ENCODE assay signal across 12 cellular contexts in the genomic region with DNA sequence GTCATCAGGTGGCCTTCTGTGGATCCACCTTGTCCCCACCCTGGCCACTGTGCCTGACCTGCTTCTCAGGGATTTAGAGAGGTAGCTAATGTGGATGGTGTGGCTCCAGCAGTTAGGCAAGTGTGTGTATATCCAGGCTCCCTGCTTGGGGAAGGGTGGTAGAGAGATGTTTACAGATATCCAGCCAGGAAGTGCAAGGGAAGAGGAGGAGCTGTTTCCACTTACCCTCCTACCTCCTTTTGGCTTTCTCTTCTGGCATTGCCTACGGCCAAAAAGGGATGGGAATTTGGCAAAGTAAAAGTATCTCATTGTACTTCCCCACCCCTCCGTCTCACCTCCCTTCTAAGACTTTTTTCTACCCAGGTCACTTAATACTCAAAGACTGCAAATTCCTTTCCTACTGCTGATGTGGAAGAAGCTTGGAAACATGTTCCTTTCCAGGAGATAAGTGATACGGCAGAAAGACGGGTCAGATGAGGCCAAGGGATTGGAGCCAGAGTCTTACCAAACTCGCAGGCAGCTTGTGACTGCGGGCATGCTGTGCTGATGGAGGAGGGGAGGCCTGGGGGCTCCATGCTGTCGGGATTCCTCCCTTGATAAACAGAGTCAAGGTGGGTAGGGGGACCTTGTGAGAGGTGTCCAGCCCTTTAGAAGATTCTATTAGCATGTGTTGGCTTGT.
DNase-seq lines count a peak whose midpoint lies in the region; ATAC-seq and TF ChIP-seq lines count a peak whose summit lies in the region.
"Had no signal": no experiment of that assay in that cellular context is flagged by ENCODE, and none has a peak within 500 bp of the region (broad histone marks: within the 10 kb centered on the region; RNA-seq: fewer than 3 reads in every experiment).

No MANE protein-coding gene starts in this region.

- H3K9ac ChIP-seq in parathyroid adenoma = no peak overlapping the region
- H3K9ac ChIP-seq: BLaER1, SK-N-SH had no signal

- H3K36me3 Mint-ChIP-seq in activated CD4-positive, alpha-beta memory T cell treated with anti-CD3 and anti-CD28 coated beads, Interleukin-2, amount 10 ng/mL, durations not matched to agents 7 days and 5 days (ENCODE audit: low read depth) = no peaks in the 10 kb centered on the region
- H3K36me3 Mint-ChIP-seq in CD8-positive, alpha-beta T cell = no peaks in the 10 kb centered on the region

- intact Hi-C loops in CD8-positive, alpha-beta T cell (cut with DNase I, micrococcal nuclease) = no loop called here

- ATAC-seq in gastroesophageal sphincter (peak; percentile 53), GM19452 (IDR thresholded peaks at IDR 0.05; ENCODE audit: unreplicated experiment) (no peak), HG02623 (IDR thresholded peaks at IDR 0.05; ENCODE audit: unreplicated experiment) (no peak)
- ATAC-seq in CD8-positive, alpha-beta T cell = no peak

- peak overlapping the region; percentile 43 for H2AFZ ChIP-seq in parathyroid adenoma

- H3K4me1 ChIP-seq in gastroesophageal sphincter (peaks cover 6 to 15% (median 11%) of the 10 kb centered on the region in 3 donors), parathyroid adenoma (peaks cover 13% of the 10 kb centered on the region)
- peaks cover 3% of the 10 kb centered on the region for H3K4me1 ChIP-seq in CD8-positive, alpha-beta T cell (ENCODE audit: insufficient read depth, low read length)

- H3K4me3 ChIP-seq in AG09309 (ENCODE audit: control insufficient read depth, low read depth, low read length) = peak overlapping the region; percentile 12; the same call in 1 of the 2 replicates
- no peak overlapping the region for H3K4me3 ChIP-seq in WERI-Rb-1 (ENCODE audit: low read depth, low read length)
- H3K4me3 ChIP-seq in gastroesophageal sphincter = peak overlapping the region in 1 of 2 donors; percentile 19
- peak overlapping the region; percentile 46 for H3K4me3 ChIP-seq in parathyroid adenoma (ENCODE audit: low read depth, low read length)
- no peak overlapping the region for H3K4me3 ChIP-seq in CD8-positive, alpha-beta T cell (ENCODE audit: low read depth, low read length)
- H3K4me3 ChIP-seq: BLaER1 had no signal

- no peak overlapping the region for H3K4me3 Mint-ChIP-seq in activated CD4-positive, alpha-beta memory T cell treated with anti-CD3 and anti-CD28 coated beads, Interleukin-2, amount 10 ng/mL, durations not matched to agents 7 days and 5 days
- H3K4me3 Mint-ChIP-seq in CD8-positive, alpha-beta T cell = no peak overlapping the region

- H3K9me3 ChIP-seq in WERI-Rb-1 (ENCODE audit: severe bottlenecking) (peaks cover 7% of the 10 kb centered on the region), gastroesophageal sphincter (peaks cover 0 to 17% (median 0%) of the 10 kb centered on the region in 3 donors), parathyroid adenoma (ENCODE audit: control insufficient read depth, low read length) (no peaks in the 10 kb centered on the region)
- no peaks in the 10 kb centered on the region for H3K9me3 ChIP-seq in CD8-positive, alpha-beta T cell (ENCODE audit: low read length)

- CTCF ChIA-PET in activated CD4-positive, alpha-beta memory T cell treated with anti-CD3 and anti-CD28 coated beads, Interleukin-2, amount 10 ng/mL, durations not matched to agents 7 days and 5 days (lab: Charles Lee) = interaction anchor here (0.6 kb wide), 1 partner anchor 991 kb away, joined by 4 read pairs; no protein-coding TSS in a partner anchor
- CTCF ChIA-PET in CD8-positive, alpha-beta T cell (lab: Charles Lee) = no interaction called here

- no peak for TF ChIP-seq POLR2A in gastroesophageal sphincter (IDR thresholded peaks at IDR 0.05)

- no peaks in the 10 kb centered on the region for H3K4me1 Mint-ChIP-seq in activated CD4-positive, alpha-beta memory T cell treated with anti-CD3 and anti-CD28 coated beads, Interleukin-2, amount 10 ng/mL, durations not matched to agents 7 days and 5 days
- peaks cover 12% of the 10 kb centered on the region for H3K4me1 Mint-ChIP-seq in CD8-positive, alpha-beta T cell (ENCODE audit: low read depth)

- no peak for TF ChIP-seq CTCF in AG09309 (IDR thresholded peaks at IDR 0.05; ENCODE audit: control insufficient read depth, insufficient read depth, low read depth, low read length, missing control alignments)
- TF ChIP-seq CTCF in WERI-Rb-1 (IDR thresholded peaks at IDR 0.05; ENCODE audit: low read depth, low read length) = no peak
- TF ChIP-seq CTCF in gastroesophageal sphincter (IDR thresholded peaks at IDR 0.05) = no peak
- TF ChIP-seq CTCF in parathyroid adenoma (IDR thresholded peaks at IDR 0.05) = no peak
- no peak for TF ChIP-seq CTCF in CD8-positive, alpha-beta T cell (IDR thresholded peaks at IDR 0.05)

- no peak for TF ChIP-seq EP300 in gastroesophageal sphincter (IDR thresholded peaks at IDR 0.05)

- 38 to 45% methylated on average over 6 to 7 of the region's 7 CpGs for WGBS in gastroesophageal sphincter (ENCODE audit: low coverage in 1 of 2), 2 donors

- no peaks in the 10 kb centered on the region for H3K27me3 Mint-ChIP-seq in activated CD4-positive, alpha-beta memory T cell treated with anti-CD3 and anti-CD28 coated beads, Interleukin-2, amount 10 ng/mL, durations not matched to agents 7 days and 5 days
- H3K27me3 Mint-ChIP-seq in CD8-positive, alpha-beta T cell (ENCODE audit: low read depth) = no peaks in the 10 kb centered on the region

- POLR2A ChIA-PET in activated CD4-positive, alpha-beta memory T cell treated with anti-CD3 and anti-CD28 coated beads, Interleukin-2, amount 10 ng/mL, durations not matched to agents 7 days and 5 days (lab: Charles Lee) = no interaction called here
- POLR2A ChIA-PET in CD8-positive, alpha-beta T cell (lab: Charles Lee) = no interaction called here

- H3K9me3 Mint-ChIP-seq in activated CD4-positive, alpha-beta memory T cell treated with anti-CD3 and anti-CD28 coated beads, Interleukin-2, amount 10 ng/mL, durations not matched to agents 7 days and 5 days = no peaks in the 10 kb centered on the region
- peaks cover 5% of the 10 kb centered on the region for H3K9me3 Mint-ChIP-seq in CD8-positive, alpha-beta T cell

- H3K27ac Mint-ChIP-seq in activated CD4-positive, alpha-beta memory T cell treated with anti-CD3 and anti-CD28 coated beads, Interleukin-2, amount 10 ng/mL, durations not matched to agents 7 days and 5 days = no peak overlapping the region
- H3K27ac Mint-ChIP-seq in CD8-positive, alpha-beta T cell = no peak overlapping the region

- H3K79me2 ChIP-seq in parathyroid adenoma = no peaks in the 10 kb centered on the region

- H3K27ac ChIP-seq in WERI-Rb-1 (no peak overlapping the region), gastroesophageal sphincter (peak overlapping the region; percentile 14 to 64 (median 42)), parathyroid adenoma (peak overlapping the region; percentile 66)
- H3K27ac ChIP-seq in CD8-positive, alpha-beta T cell (ENCODE audit: low read depth, low read length) = no peak overlapping the region
- H3K27ac ChIP-seq: BLaER1 had no signal

- DNase-seq in AG09309 (ENCODE audit: low read depth) (no peak), WERI-Rb-1 (peak; percentile 80)
- no peak for DNase-seq in activated CD4-positive, alpha-beta memory T cell treated with anti-CD3 and anti-CD28 coated beads, Interleukin-2, amount 10 ng/mL, durations not matched to agents 7 days and 5 days
- DNase-seq in CD8-positive, alpha-beta T cell = no peak
- DNase-seq: activated CD4-positive, alpha-beta T cell treated with anti-CD3 and anti-CD28 coated beads, Interleukin-2, amount 50 U/mL, for 1 hour; SK-N-SH; spleen had no signal

- H3K27me3 ChIP-seq in WERI-Rb-1 (ENCODE audit: insufficient read depth, low read depth, severe bottlenecking) (no peaks in the 10 kb centered on the region), gastroesophageal sphincter (no peaks in the 10 kb centered on the region), parathyroid adenoma (ENCODE audit: control insufficient read depth, insufficient read depth, low read length) (no peaks in the 10 kb centered on the region)
- H3K27me3 ChIP-seq in CD8-positive, alpha-beta T cell (ENCODE audit: insufficient read depth, low read length) = no peaks in the 10 kb centered on the region
- H3K27me3 ChIP-seq: BLaER1, spleen had no signal

- no peaks in the 10 kb centered on the region for H3K36me3 ChIP-seq in WERI-Rb-1
- no peaks in the 10 kb centered on the region for H3K36me3 ChIP-seq in gastroesophageal sphincter
- H3K36me3 ChIP-seq in parathyroid adenoma (ENCODE audit: control insufficient read depth, insufficient read depth, low read length) = no peaks in the 10 kb centered on the region
- no peaks in the 10 kb centered on the region for H3K36me3 ChIP-seq in CD8-positive, alpha-beta T cell (ENCODE audit: insufficient read depth, low read length)
- H3K36me3 ChIP-seq: spleen had no signal

- peak overlapping the region; percentile 52 for H3K4me2 ChIP-seq in parathyroid adenoma (ENCODE audit: low read length)
- H3K4me2 ChIP-seq: BLaER1, SK-N-SH had no signal

Comparison
In these comparisons a context has a peak if more than half of its experiments do, and no peak if none do; other contexts are left out.
1. H3K4me3 ChIP-seq: peak in AG09309 (single experiment) and parathyroid adenoma (single experiment); none in WERI-Rb-1 (single experiment) and CD8-positive, alpha-beta T cell (single experiment).
2. H3K27ac ChIP-seq: peak in gastroesophageal sphincter (4 of 4) and parathyroid adenoma (single experiment); none in WERI-Rb-1 (single experiment) and CD8-positive, alpha-beta T cell (single experiment).